In genomic region chr22:29639096-29639495, GRCh38 we compare ENCODE assay signal across 1 cellular context.
TF ChIP-seq lines count a peak whose summit lies in the region.

No MANE protein-coding gene starts in this region.

TF ChIP-seq in HepG2, 621 proteins besides CTCF, POLR2A, EP300 and RAD21:
- TF ChIP-seq ZNF547 (CRISPR knock-in tag; IDR thresholded peaks at IDR 0.05) (no peak), MEIS1 (CRISPR knock-in tag; IDR thresholded peaks at IDR 0.05; ENCODE audit: borderline replicate concordance) (no peak), ZMYM3 (CRISPR knock-in tag; IDR thresholded peaks at IDR 0.05) (no peak), WIZ (CRISPR knock-in tag; IDR thresholded peaks at IDR 0.05) (no peak), HOMEZ (CRISPR knock-in tag; IDR thresholded peaks at IDR 0.05; ENCODE audit: low read depth) (no peak), ZBTB2 (CRISPR knock-in tag; IDR thresholded peaks at IDR 0.05; ENCODE audit: low read depth) (no peak), ZBTB39 (CRISPR knock-in tag; IDR thresholded peaks at IDR 0.05) (no peak), ZNF260 (CRISPR knock-in tag; IDR thresholded peaks at IDR 0.05; ENCODE audit: borderline replicate concordance, low read depth) (no peak), ZNF678 (CRISPR knock-in tag; IDR thresholded peaks at IDR 0.05) (no peak), NR1H2 (CRISPR knock-in tag; IDR thresholded peaks at IDR 0.05; ENCODE audit: borderline replicate concordance, low read depth) (no peak)
